ENCODE assay signal across 1 cellular context in the genomic region with DNA sequence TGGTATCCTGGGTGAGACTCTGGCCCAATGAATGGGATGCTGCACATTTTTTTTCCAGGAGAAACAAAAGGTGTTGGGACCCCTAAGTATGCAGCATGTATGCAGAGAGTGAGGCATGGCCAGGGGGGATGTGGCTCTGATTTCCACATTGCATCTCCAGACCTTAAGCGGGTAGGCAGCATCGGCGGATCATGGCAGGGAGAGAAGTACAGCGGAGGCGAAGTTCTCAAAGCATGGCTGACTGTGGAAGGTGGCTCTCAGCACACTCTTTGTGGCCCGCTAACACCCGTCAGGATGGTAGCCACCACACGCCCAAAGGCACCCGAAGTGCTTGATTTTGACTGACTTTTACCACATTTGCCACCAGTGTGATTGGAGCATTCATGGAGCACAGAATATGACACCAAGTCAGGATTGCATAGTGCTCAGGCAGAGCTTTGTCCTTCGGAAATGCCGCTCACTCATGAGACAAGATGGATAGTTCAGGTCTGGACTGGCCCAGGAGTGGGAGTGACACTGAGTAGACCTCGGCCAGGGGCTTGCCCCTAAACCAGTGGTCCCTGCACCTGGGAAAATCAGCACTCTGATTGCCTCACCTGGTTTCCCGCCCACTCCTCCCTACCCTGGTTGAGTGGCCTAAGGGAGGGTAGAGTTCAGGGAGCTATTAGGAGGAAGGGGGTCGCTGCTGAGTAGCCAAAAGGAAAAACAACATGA.
TF ChIP-seq lines count a peak whose summit lies in the region.

No MANE protein-coding gene starts in this region.

TF ChIP-seq in IMR-90, 13 proteins besides CTCF, POLR2A, EP300 and RAD21:
- TF ChIP-seq, protein P1, sequence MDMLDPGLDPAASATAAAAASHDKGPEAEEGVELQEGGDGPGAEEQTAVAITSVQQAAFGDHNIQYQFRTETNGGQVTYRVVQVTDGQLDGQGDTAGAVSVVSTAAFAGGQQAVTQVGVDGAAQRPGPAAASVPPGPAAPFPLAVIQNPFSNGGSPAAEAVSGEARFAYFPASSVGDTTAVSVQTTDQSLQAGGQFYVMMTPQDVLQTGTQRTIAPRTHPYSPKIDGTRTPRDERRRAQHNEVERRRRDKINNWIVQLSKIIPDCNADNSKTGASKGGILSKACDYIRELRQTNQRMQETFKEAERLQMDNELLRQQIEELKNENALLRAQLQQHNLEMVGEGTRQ (IDR thresholded peaks at IDR 0.05; ENCODE audit: low read depth, low read length) = no peak
- TF ChIP-seq MAFK (IDR thresholded peaks at IDR 0.05; ENCODE audit: low read depth, low read length) (no peak), FOS (IDR thresholded peaks at IDR 0.05; ENCODE audit: low read depth, low read length) (no peak), MXI1 (IDR thresholded peaks at IDR 0.05; ENCODE audit: borderline replicate concordance, low read depth, low read length) (no peak), SMC3 (IDR thresholded peaks at IDR 0.05; ENCODE audit: low read depth, low read length) (no peak), BHLHE40 (IDR thresholded peaks at IDR 0.05; ENCODE audit: low read depth, low read length) (no peak), MAZ (IDR thresholded peaks at IDR 0.05; ENCODE audit: borderline replicate concordance, low read depth, low read length) (no peak), RCOR1 (IDR thresholded peaks at IDR 0.05; ENCODE audit: insufficient replicate concordance, low read length) (no peak), CHD1 (IDR thresholded peaks at IDR 0.05; ENCODE audit: low read depth, low read length) (no peak)
- TF ChIP-seq, protein P2, sequence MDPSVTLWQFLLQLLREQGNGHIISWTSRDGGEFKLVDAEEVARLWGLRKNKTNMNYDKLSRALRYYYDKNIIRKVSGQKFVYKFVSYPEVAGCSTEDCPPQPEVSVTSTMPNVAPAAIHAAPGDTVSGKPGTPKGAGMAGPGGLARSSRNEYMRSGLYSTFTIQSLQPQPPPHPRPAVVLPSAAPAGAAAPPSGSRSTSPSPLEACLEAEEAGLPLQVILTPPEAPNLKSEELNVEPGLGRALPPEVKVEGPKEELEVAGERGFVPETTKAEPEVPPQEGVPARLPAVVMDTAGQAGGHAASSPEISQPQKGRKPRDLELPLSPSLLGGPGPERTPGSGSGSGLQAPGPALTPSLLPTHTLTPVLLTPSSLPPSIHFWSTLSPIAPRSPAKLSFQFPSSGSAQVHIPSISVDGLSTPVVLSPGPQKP (IDR thresholded peaks at IDR 0.05; ENCODE audit: borderline replicate concordance, low read depth, low read length) = no peak
